ENCODE assay signal across 33 cellular contexts in genomic region chr3:35276616-35277015, GRCh38.
"Had no signal": no experiment of that assay in that cellular context is flagged by ENCODE, and none has a peak within 500 bp of the region (broad histone marks: within the 10 kb centered on the region; RNA-seq: fewer than 3 reads in every experiment).

No MANE protein-coding gene starts in this region.

- H3K4me1 ChIP-seq: ascending aorta had no signal

- H3K27ac Mint-ChIP-seq: activated B cell treated with CpG ODN at 0.5 μM for 24 hours; activated CD4-positive, alpha-beta memory T cell treated with anti-CD3 and anti-CD28 coated beads for 36 hours; activated CD4-positive, alpha-beta T cell treated with anti-CD3 and anti-CD28 coated beads, Interleukin-2, amount 10 ng/mL, durations not matched to agents 24 days and 14 days; activated CD8-positive, alpha-beta T cell treated with anti-CD3 and anti-CD28 coated beads for 36 hours; activated naive CD4-positive, alpha-beta T cell treated with anti-CD3 and anti-CD28 coated beads, Interleukin-2, amount 10 ng/mL, durations not matched to agents 7 days and 5 days; activated naive CD4-positive, alpha-beta T cell treated with anti-CD3 and anti-CD28 coated beads, Interleukin-2, amount 50 U/mL, for 24 hours; activated naive CD8-positive, alpha-beta T cell treated with anti-CD3 and anti-CD28 coated beads, Interleukin-2, amount 10 ng/mL, durations not matched to agents 7 days and 5 days; activated naive CD8-positive, alpha-beta T cell treated with anti-CD3 and anti-CD28 coated beads, Interleukin-2, amount 50 U/mL, for 24 hours; activated T-cell treated with anti-CD3 and anti-CD28 coated beads, Interleukin-2, amount 50 U/mL, for 72 hours; activated T-helper 1 cell treated with anti-CD3 and anti-CD28 coated beads, Interleukin-12 subunit alpha, Interleukin-12 subunit beta, Interleukin-2, Interleukin-4 antibody, amounts not matched to agents 30 ng/mL and 10 ng/mL and 1 ng/mL, durations not matched to agents 14 hours and 24 hours and 36 hours; activated T-helper 17 cell treated with anti-CD3 and anti-CD28 coated beads, Interleukin-2, amount 50 U/mL, for 72 hours; T-helper 2 cell treated with Interferon-gamma antibody and Interleukin-4, amounts not matched to agents 5 μg/mL and 100 μg/mL, for 36 hours had no signal

- H3K4me1 Mint-ChIP-seq: activated B cell treated with CpG ODN at 0.5 μM for 24 hours; activated CD4-positive, alpha-beta T cell treated with anti-CD3 and anti-CD28 coated beads, Interleukin-2, amount 10 ng/mL, durations not matched to agents 24 days and 14 days; activated naive CD4-positive, alpha-beta T cell treated with anti-CD3 and anti-CD28 coated beads, Interleukin-2, amount 10 ng/mL, durations not matched to agents 7 days and 5 days; activated naive CD4-positive, alpha-beta T cell treated with anti-CD3 and anti-CD28 coated beads, Interleukin-2, amount 50 U/mL, for 24 hours; activated naive CD8-positive, alpha-beta T cell treated with anti-CD3 and anti-CD28 coated beads, Interleukin-2, amount 10 ng/mL, durations not matched to agents 7 days and 5 days; activated naive CD8-positive, alpha-beta T cell treated with anti-CD3 and anti-CD28 coated beads, Interleukin-2, amount 50 U/mL, for 24 hours; activated T-helper 17 cell treated with anti-CD3 and anti-CD28 coated beads, Interleukin-2, amount 50 U/mL, for 72 hours; brain; central memory CD8-positive, alpha-beta T cell had no signal

- H3K36me3 ChIP-seq: ascending aorta, cardiac muscle cell had no signal

- H3K36me3 Mint-ChIP-seq: activated CD4-positive, alpha-beta memory T cell treated with anti-CD3 and anti-CD28 coated beads for 36 hours; activated naive CD4-positive, alpha-beta T cell treated with anti-CD3 and anti-CD28 coated beads, Interleukin-2, amount 10 ng/mL, durations not matched to agents 7 days and 5 days; activated naive CD4-positive, alpha-beta T cell treated with anti-CD3 and anti-CD28 coated beads, Interleukin-2, amount 50 U/mL, for 24 hours; activated naive CD8-positive, alpha-beta T cell treated with anti-CD3 and anti-CD28 coated beads, Interleukin-2, amount 10 ng/mL, durations not matched to agents 7 days and 5 days; brain had no signal

- H3K27me3 ChIP-seq: ascending aorta, cardiac muscle cell had no signal

- H3K27ac ChIP-seq: ascending aorta, cardiac muscle cell, VCaP had no signal

- ATAC-seq: activated CD8-positive, alpha-beta T cell treated with anti-CD3 and anti-CD28 coated beads for 36 hours; activated naive CD8-positive, alpha-beta T cell treated with anti-CD3 and anti-CD28 coated beads, Interleukin-2, amount 50 U/mL, for 24 hours; activated T-cell treated with anti-CD3 and anti-CD28 coated beads, Interleukin-2, amount 50 U/mL, for 4 hours; activated T-cell treated with anti-CD3 and anti-CD28 coated beads, Interleukin-2, amount 50 U/mL, for 72 hours; activated T-helper 17 cell treated with anti-CD3 and anti-CD28 coated beads, Interleukin-2, amount 50 U/mL, for 72 hours had no signal

- H3K27me3 Mint-ChIP-seq: activated B cell treated with CpG ODN at 0.5 μM for 24 hours; activated CD4-positive, alpha-beta memory T cell treated with anti-CD3 and anti-CD28 coated beads for 36 hours; activated CD4-positive, alpha-beta T cell treated with anti-CD3 and anti-CD28 coated beads, Interleukin-2, amount 10 ng/mL, durations not matched to agents 24 days and 14 days; activated naive CD4-positive, alpha-beta T cell treated with anti-CD3 and anti-CD28 coated beads, Interleukin-2, amount 10 ng/mL, durations not matched to agents 7 days and 5 days; activated naive CD4-positive, alpha-beta T cell treated with anti-CD3 and anti-CD28 coated beads, Interleukin-2, amount 50 U/mL, for 24 hours; activated naive CD8-positive, alpha-beta T cell treated with anti-CD3 and anti-CD28 coated beads, Interleukin-2, amount 10 ng/mL, durations not matched to agents 7 days and 5 days; activated naive CD8-positive, alpha-beta T cell treated with anti-CD3 and anti-CD28 coated beads, Interleukin-2, amount 50 U/mL, for 24 hours; activated T-helper 17 cell treated with anti-CD3 and anti-CD28 coated beads, Interleukin-2, amount 50 U/mL, for 72 hours; central memory CD8-positive, alpha-beta T cell had no signal

- H3K4me3 ChIP-seq: ascending aorta, cardiac muscle cell had no signal

- H3K4me3 Mint-ChIP-seq: activated B cell treated with CpG ODN at 0.5 μM for 24 hours; activated CD4-positive, alpha-beta memory T cell treated with anti-CD3 and anti-CD28 coated beads for 36 hours; activated CD4-positive, alpha-beta T cell treated with anti-CD3 and anti-CD28 coated beads, Interleukin-2, amount 10 ng/mL, durations not matched to agents 24 days and 14 days; activated CD8-positive, alpha-beta T cell treated with anti-CD3 and anti-CD28 coated beads for 36 hours; activated naive CD4-positive, alpha-beta T cell treated with anti-CD3 and anti-CD28 coated beads, Interleukin-2, amount 10 ng/mL, durations not matched to agents 7 days and 5 days; activated naive CD4-positive, alpha-beta T cell treated with anti-CD3 and anti-CD28 coated beads, Interleukin-2, amount 50 U/mL, for 24 hours; activated naive CD8-positive, alpha-beta T cell treated with anti-CD3 and anti-CD28 coated beads, Interleukin-2, amount 10 ng/mL, durations not matched to agents 7 days and 5 days; activated naive CD8-positive, alpha-beta T cell treated with anti-CD3 and anti-CD28 coated beads, Interleukin-2, amount 50 U/mL, for 24 hours; activated T-cell treated with anti-CD3 and anti-CD28 coated beads, Interleukin-2, amount 50 U/mL, for 4 hours; activated T-cell treated with anti-CD3 and anti-CD28 coated beads, Interleukin-2, amount 50 U/mL, for 72 hours; activated T-helper 1 cell treated with anti-CD3 and anti-CD28 coated beads, Interleukin-12 subunit alpha, Interleukin-12 subunit beta, Interleukin-2, Interleukin-4 antibody, amounts not matched to agents 30 ng/mL and 10 ng/mL and 1 ng/mL, durations not matched to agents 14 hours and 24 hours and 36 hours; activated T-helper 17 cell treated with anti-CD3 and anti-CD28 coated beads, Interleukin-2, amount 50 U/mL, for 72 hours; brain; central memory CD8-positive, alpha-beta T cell; T-helper 2 cell treated with Interferon-gamma antibody and Interleukin-4, amounts not matched to agents 5 μg/mL and 100 μg/mL, for 36 hours had no signal

- DNase-seq: activated B cell treated with CpG ODN at 0.5 μM for 24 hours; activated CD4-positive, alpha-beta memory T cell treated with anti-CD3 and anti-CD28 coated beads for 36 hours; activated CD4-positive, alpha-beta T cell treated with anti-CD3 and anti-CD28 coated beads for 4 hours; activated CD4-positive, alpha-beta T cell treated with anti-CD3 and anti-CD28 coated beads, Interleukin-2, amount 10 ng/mL, durations not matched to agents 24 days and 14 days; activated CD4-positive, alpha-beta T cell treated with anti-CD3 and anti-CD28 coated beads, Interleukin-2, amount 50 U/mL, for 1 hour; activated CD4-positive, alpha-beta T cell treated with anti-CD3 and anti-CD28 coated beads, Interleukin-2, amount 50 U/mL, for 4 hours; activated CD4-positive, CD25-positive, alpha-beta regulatory T cell treated with anti-CD3 and anti-CD28 coated beads, Interleukin-2, amount 50 U/mL, for 72 hours; activated CD8-positive, alpha-beta memory T cell treated with anti-CD3 and anti-CD28 coated beads, Interleukin-2, amount 50 U/mL, for 4 hours; activated CD8-positive, alpha-beta T cell treated with anti-CD3 and anti-CD28 coated beads for 36 hours; activated effector memory CD4-positive, alpha-beta T cell treated with anti-CD3 and anti-CD28 coated beads, Interleukin-2, amount 50 U/mL, for 16 hours; activated gamma-delta T cell treated with Interleukin-2 at 50 U/mL for 16 hours; activated naive CD4-positive, alpha-beta T cell; activated naive CD4-positive, alpha-beta T cell treated with anti-CD3 and anti-CD28 coated beads, Interleukin-2, amount 10 ng/mL, durations not matched to agents 7 days and 5 days; activated naive CD8-positive, alpha-beta T cell treated with anti-CD3 and anti-CD28 coated beads, Interleukin-2, amount 10 ng/mL, durations not matched to agents 7 days and 5 days; activated naive CD8-positive, alpha-beta T cell treated with anti-CD3 and anti-CD28 coated beads, Interleukin-2, amount 50 U/mL, for 24 hours; activated T-cell treated with anti-CD3 and anti-CD28 coated beads for 4 hours; activated T-cell treated with anti-CD3 and anti-CD28 coated beads, Interleukin-2, amount 50 U/mL, for 1 hour; activated T-cell treated with anti-CD3 and anti-CD28 coated beads, Interleukin-2, amount 50 U/mL, for 4 hours; activated T-cell treated with anti-CD3 and anti-CD28 coated beads, Interleukin-2, amount 50 U/mL, for 72 hours; amygdala; anterior cingulate cortex; cerebellar nuclear complex; T-helper 2 cell; T-helper 9 cell had no signal
